19 cellular contexts compared by ENCODE assay signal in the genomic region with DNA sequence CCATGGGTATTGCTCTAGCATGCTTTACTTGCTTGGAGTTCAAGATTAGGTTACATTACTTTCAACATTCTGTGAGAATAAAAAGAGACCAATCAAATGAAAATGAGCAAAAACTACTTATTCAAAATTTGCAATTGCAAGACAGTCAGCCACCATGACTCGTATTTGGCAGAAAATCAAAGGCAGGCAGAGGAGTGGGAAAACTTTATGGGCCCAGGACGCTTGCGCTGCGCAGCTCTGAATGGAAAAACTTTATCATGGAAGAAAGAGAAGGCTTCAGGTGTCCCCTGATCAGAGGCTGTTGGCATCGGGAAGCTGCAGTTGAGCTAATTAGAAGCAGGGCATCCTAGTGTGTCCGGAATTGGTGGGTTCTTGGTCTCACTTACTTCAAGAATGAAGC.
DNase-seq lines count a peak whose midpoint lies in the region; ATAC-seq and TF ChIP-seq lines count a peak whose summit lies in the region.
"Had no signal": no experiment of that assay in that cellular context is flagged by ENCODE, and none has a peak within 500 bp of the region (broad histone marks: within the 10 kb centered on the region; RNA-seq: fewer than 3 reads in every experiment).

No MANE protein-coding gene starts in this region.

- no peak for DNase-seq in HCT116 (ENCODE audit: low read depth, low spot score)
- DNase-seq in dermis microvascular lymphatic vessel endothelial cell (ENCODE audit: low read depth in 2 of 2), result peak; percentile 10 to 73
- no peak for DNase-seq in BE2C
- no peak for DNase-seq in activated CD4-positive, alpha-beta T cell treated with anti-CD3 and anti-CD28 coated beads for 36 hours
- DNase-seq: AML-193; C1 segment of cervical spinal cord; CD4-positive, CD25-positive, alpha-beta regulatory T cell; CD8-positive, alpha-beta memory T cell; COR-L47; DMS 273 treated with DMSO at 0.1 percent for 48 hours; DMS79; HCEC 1CT; HFFc6 had no signal

- H3K9me3 ChIP-seq in BLaER1 (peaks cover 32% of the 10 kb centered on the region), HCT116 (ENCODE audit: control insufficient read depth in 1 of 2, insufficient read depth in 1 of 2, low read depth in 1 of 2, low read length in 2 of 2) (no peaks in the 10 kb centered on the region), neural cell (ENCODE audit: low read length) (no peaks in the 10 kb centered on the region), BE2C (no peaks in the 10 kb centered on the region)

- TF ChIP-seq EP300 in neural cell (conservative IDR thresholded peaks at IDR 0.05; ENCODE audit: poor library complexity, severe bottlenecking), result no peak

- no peak overlapping the region for H3K4me3 ChIP-seq in BLaER1
- H3K4me3 ChIP-seq in HCT116 (replicated peaks in 1 of 2; ENCODE audit: low read depth in 1 of 2, low read length in 2 of 2), result no peak overlapping the region
- no peak overlapping the region for H3K4me3 ChIP-seq in neural cell (ENCODE audit: low read length)
- no peak overlapping the region for H3K4me3 ChIP-seq in BE2C (ENCODE audit: low read depth, low read length)
- H3K4me3 ChIP-seq: GM23338 had no signal

- H2AFZ ChIP-seq in HCT116 (ENCODE audit: low read depth, low read length, poor library complexity, severe bottlenecking) (no peak overlapping the region), neural cell (ENCODE audit: low read depth, low read length) (no peak overlapping the region)
- H2AFZ ChIP-seq: GM23338 had no signal

- H3K36me3 Mint-ChIP-seq in activated CD4-positive, alpha-beta T cell treated with anti-CD3 and anti-CD28 coated beads for 36 hours (ENCODE audit: low read depth), result no peaks in the 10 kb centered on the region
- H3K36me3 Mint-ChIP-seq: CD4-positive, CD25-positive, alpha-beta regulatory T cell; CD8-positive, alpha-beta memory T cell had no signal

- no peak for ATAC-seq in HCT116
- no peak for ATAC-seq in activated CD4-positive, alpha-beta T cell treated with anti-CD3 and anti-CD28 coated beads for 36 hours
- no peak for ATAC-seq in GM18502 (IDR thresholded peaks at IDR 0.05; ENCODE audit: poor library complexity, unreplicated experiment)
- ATAC-seq: GM23338 had no signal

- CTCF ChIA-PET in HCT116 (lab: Charles Lee), result no interaction called here
- CTCF ChIA-PET in activated CD4-positive, alpha-beta T cell treated with anti-CD3 and anti-CD28 coated beads for 36 hours (lab: Charles Lee), result no interaction called here

- peak overlapping the region; percentile 19; the same call in 1 of the 2 replicates for H3K4me2 ChIP-seq in BLaER1
- H3K4me2 ChIP-seq in HCT116 (ENCODE audit: low read length), result no peak overlapping the region
- H3K4me2 ChIP-seq in neural cell (ENCODE audit: low read length), result peak overlapping the region; percentile 14
- H3K4me2 ChIP-seq: GM23338, KMS-11 had no signal

- no peaks in the 10 kb centered on the region for H3F3A ChIP-seq in neural cell (ENCODE audit: insufficient read depth, low read length, poor library complexity, severe bottlenecking)

- no peak for TF ChIP-seq POLR2A in HCT116 (IDR thresholded peaks at IDR 0.05; ENCODE audit: borderline replicate concordance, extremely low read depth, insufficient read depth, insufficient read length)

- TF ChIP-seq CTCF in HCT116 (IDR thresholded peaks at IDR 0.05 in 2 of 3, conservative IDR thresholded peaks at IDR 0.05 in 1 of 3; ENCODE audit: borderline replicate concordance in 1 of 3, insufficient read depth in 1 of 3, low read depth in 2 of 3, low read length in 2 of 3) (no peak), neural cell (IDR thresholded peaks at IDR 0.05; ENCODE audit: poor library complexity, severe bottlenecking) (no peak), BE2C (IDR thresholded peaks at IDR 0.05; ENCODE audit: low read depth, low read length) (no peak)

- H3K36me3 ChIP-seq in BLaER1 (no peaks in the 10 kb centered on the region), HCT116 (ENCODE audit: control insufficient read depth in 1 of 2, insufficient read depth in 2 of 2, low read length in 2 of 2) (no peaks in the 10 kb centered on the region), neural cell (ENCODE audit: insufficient read depth, low read length) (no peaks in the 10 kb centered on the region), BE2C (no peaks in the 10 kb centered on the region)

- H3K27ac Mint-ChIP-seq in activated CD4-positive, alpha-beta T cell treated with anti-CD3 and anti-CD28 coated beads for 36 hours, result no peak overlapping the region
- H3K27ac Mint-ChIP-seq: CD4-positive, CD25-positive, alpha-beta regulatory T cell; CD8-positive, alpha-beta memory T cell; GM23338; HFFc6 had no signal

- H3K27me3 ChIP-seq in BLaER1, result no peaks in the 10 kb centered on the region
- H3K27me3 ChIP-seq in HCT116 (ENCODE audit: insufficient read depth, low read length), result no peaks in the 10 kb centered on the region
- H3K27me3 ChIP-seq in neural cell (ENCODE audit: insufficient read depth, low read depth, low read length), result no peaks in the 10 kb centered on the region
- H3K27me3 ChIP-seq in BE2C, result no peaks in the 10 kb centered on the region

- RAD21 ChIA-PET in HCT116 (lab: Charles Lee; ENCODE audit: low non-redundant PET in 1 of 2, low total read pairs in 2 of 2, uncharacterized antibody in 2 of 2, unreplicated experiment in 2 of 2), result no interaction called here

- POLR2A ChIA-PET in HCT116 (lab: Charles Lee), result no interaction called here
- POLR2A ChIA-PET in activated CD4-positive, alpha-beta T cell treated with anti-CD3 and anti-CD28 coated beads for 36 hours (lab: Charles Lee), result no interaction called here

- BruUV-seq in HCT116 (replicated peaks; lab: Mats Ljungman, UMichigan), result no TSS peak

- H3K27ac ChIP-seq in BLaER1, result no peak overlapping the region
- no peak overlapping the region for H3K27ac ChIP-seq in HCT116 (ENCODE audit: low read depth, low read length)
- H3K27ac ChIP-seq in neural cell (ENCODE audit: low read length), result no peak overlapping the region
- H3K27ac ChIP-seq: HL-60, KMS-11 had no signal

- no peaks in the 10 kb centered on the region for H3K4me1 Mint-ChIP-seq in activated CD4-positive, alpha-beta T cell treated with anti-CD3 and anti-CD28 coated beads for 36 hours
- H3K4me1 Mint-ChIP-seq: CD4-positive, CD25-positive, alpha-beta regulatory T cell; CD8-positive, alpha-beta memory T cell; GM23338 had no signal

- intact Hi-C loops in HCT116 (cut with micrococcal nuclease), result no loop called here
- intact Hi-C loops in activated CD4-positive, alpha-beta T cell treated with anti-CD3 and anti-CD28 coated beads for 36 hours (cut with DNase I, micrococcal nuclease), result no loop called here

- no peaks in the 10 kb centered on the region for H4K20me1 ChIP-seq in BLaER1
- H4K20me1 ChIP-seq in HCT116 (ENCODE audit: insufficient read depth), result no peaks in the 10 kb centered on the region
- no peaks in the 10 kb centered on the region for H4K20me1 ChIP-seq in neural cell (ENCODE audit: insufficient read depth)

- TF ChIP-seq RAD21 in HCT116 (IDR thresholded peaks at IDR 0.05; ENCODE audit: low read depth), result no peak
- no peak for TF ChIP-seq RAD21 in neural cell (conservative IDR thresholded peaks at IDR 0.05)

- H3K9ac ChIP-seq in BLaER1 (no peak overlapping the region), HCT116 (ENCODE audit: low read length) (no peak overlapping the region), neural cell (ENCODE audit: low read length) (no peak overlapping the region)
- H3K9ac ChIP-seq: KMS-11 had no signal

- H3K9me3 Mint-ChIP-seq in activated CD4-positive, alpha-beta T cell treated with anti-CD3 and anti-CD28 coated beads for 36 hours (ENCODE audit: low read depth), result peaks cover 17% of the 10 kb centered on the region
- H3K9me3 Mint-ChIP-seq: HFFc6 had no signal

- H3K9me2 ChIP-seq in HCT116 (ENCODE audit: insufficient read depth) (no peaks in the 10 kb centered on the region), neural cell (ENCODE audit: insufficient read depth, low read length) (no peaks in the 10 kb centered on the region)

- H3K27me3 Mint-ChIP-seq in activated CD4-positive, alpha-beta T cell treated with anti-CD3 and anti-CD28 coated beads for 36 hours, result peaks cover 7% of the 10 kb centered on the region
- H3K27me3 Mint-ChIP-seq: CD4-positive, CD25-positive, alpha-beta regulatory T cell had no signal

- H3K4me1 ChIP-seq in BLaER1 (no peaks in the 10 kb centered on the region), HCT116 (ENCODE audit: control insufficient read depth in 1 of 2, insufficient read depth in 2 of 2, low read length in 2 of 2) (peaks cover 10 to 11% of the 10 kb centered on the region in 2 experiments), BE2C (no peaks in the 10 kb centered on the region)

- H3K4me3 Mint-ChIP-seq in activated CD4-positive, alpha-beta T cell treated with anti-CD3 and anti-CD28 coated beads for 36 hours, result no peak overlapping the region
- H3K4me3 Mint-ChIP-seq: CD4-positive, CD25-positive, alpha-beta regulatory T cell; CD8-positive, alpha-beta memory T cell; GM23338; HFFc6 had no signal

- H3K79me2 ChIP-seq in HCT116 (ENCODE audit: insufficient read depth, low read length) (no peaks in the 10 kb centered on the region), neural cell (replicated peaks; ENCODE audit: insufficient read depth, low read length) (no peaks in the 10 kb centered on the region)

TF ChIP-seq in HCT116, 20 proteins besides CTCF, POLR2A, EP300 and RAD21:
- no peak for TF ChIP-seq MAX (IDR thresholded peaks at IDR 0.05)
- peak; percentile 28 for TF ChIP-seq TCF7L2 (IDR thresholded peaks at IDR 0.05; ENCODE audit: borderline replicate concordance, extremely low read depth, insufficient read depth, insufficient read length)
TF ChIP-seq in HCT116: peak in this region for 1.

Comparison
In these comparisons a context has a peak if more than half of its experiments do, and no peak if none do; other contexts are left out.
1. DNase-seq: peak in dermis microvascular lymphatic vessel endothelial cell (2 of 2); none in HCT116 (single experiment), BE2C (single experiment) and activated CD4-positive, alpha-beta T cell treated with anti-CD3 and anti-CD28 coated beads for 36 hours (single experiment).